22 cellular contexts compared by ENCODE assay signal in genomic region chr3:43869491-43869890, GRCh38.
DNase-seq lines count a peak whose midpoint lies in the region; ATAC-seq and TF ChIP-seq lines count a peak whose summit lies in the region.
"Had no signal": no experiment of that assay in that cellular context is flagged by ENCODE, and none has a peak within 500 bp of the region (broad histone marks: within the 10 kb centered on the region; RNA-seq: fewer than 3 reads in every experiment).

No MANE protein-coding gene starts in this region.

- H3K27ac ChIP-seq in mammary epithelial cell (ENCODE audit: insufficient read depth, low read depth, low read length) (peak overlapping the region; percentile 66), tibial artery (peak overlapping the region; percentile 54 to 61), gastrocnemius medialis (no peak overlapping the region), substantia nigra (ENCODE audit: low read depth, low read length, poor library complexity, severe bottlenecking) (no peak overlapping the region)
- H3K27ac ChIP-seq: esophagus squamous epithelium, neural progenitor cell, psoas muscle, skin epidermis, upper lobe of right lung, VCaP had no signal

- CTCF ChIA-PET in mammary epithelial cell (lab: Charles Lee; ENCODE audit: low non-redundant PET): no interaction called here

- H3K4me2 ChIP-seq in mammary epithelial cell (ENCODE audit: insufficient read depth, low read depth, low read length): peak overlapping the region; percentile 66
- H3K4me2 ChIP-seq: neural progenitor cell had no signal

- no peak overlapping the region for H3K9ac ChIP-seq in mammary epithelial cell (ENCODE audit: insufficient read depth, low read length)
- H3K9ac ChIP-seq: neural progenitor cell had no signal

- H3K4me3 ChIP-seq in mammary epithelial cell (replicated peaks in 1 of 3; ENCODE audit: insufficient read depth in 1 of 3, low read depth in 2 of 3, low read length in 3 of 3): no peak overlapping the region
- no peak overlapping the region for H3K4me3 ChIP-seq in tibial artery
- H3K4me3 ChIP-seq in gastrocnemius medialis: no peak overlapping the region
- H3K4me3 ChIP-seq: esophagus squamous epithelium, neural progenitor cell, psoas muscle, skin epidermis, upper lobe of right lung had no signal

- ATAC-seq in gastrocnemius medialis: no peak
- ATAC-seq: left lobe of liver; psoas muscle; stimulated activated naive CD8-positive, alpha-beta T cell treated with anti-CD3 and anti-CD28 coated beads, Interleukin-15, Interleukin-2, amounts not matched to agents 100 U/mL and 50 U/mL, for 24 hours; upper lobe of right lung had no signal

- no TSS peak for BruUV-seq in mammary epithelial cell (replicated peaks; lab: Mats Ljungman, UMichigan)

- in situ Hi-C loops in mammary epithelial cell (cut with MboI; ENCODE audit: low sequenced_read_pairs in 2 of 2) (no loop called here), gastrocnemius medialis (cut with MboI; ENCODE audit: low sequenced_read_pairs in 4 of 4) (no loop called here)

- no peaks in the 10 kb centered on the region for H3K79me2 ChIP-seq in mammary epithelial cell (ENCODE audit: insufficient read depth, low read length)

- dilution Hi-C loops in mammary epithelial cell (cut with HindIII; ENCODE audit: low sequenced_read_pairs): no loop called here

- H3K27me3 ChIP-seq in mammary epithelial cell (ENCODE audit: insufficient read depth, low read length) (no peaks in the 10 kb centered on the region), tibial artery (no peaks in the 10 kb centered on the region), gastrocnemius medialis (no peaks in the 10 kb centered on the region)
- H3K27me3 ChIP-seq: neural progenitor cell, upper lobe of right lung had no signal

- WGBS in mammary epithelial cell (ENCODE audit: low coverage, missing lambda C conversion rate): 6% methylated on average over 2 of the region's 3 CpGs

- H3K4me1 ChIP-seq in mammary epithelial cell (ENCODE audit: insufficient read depth, low read length) (peaks cover 89% of the 10 kb centered on the region), tibial artery (peaks cover 0 to 61% (median 37%) of the 10 kb centered on the region in 4 donors), gastrocnemius medialis (no peaks in the 10 kb centered on the region)
- H3K4me1 ChIP-seq: psoas muscle had no signal

- intact Hi-C loops in mammary epithelial cell (cut with micrococcal nuclease): no loop called here
- intact Hi-C loops in tibial artery (cut with DNase I; ENCODE audit: low total_unique reads): no loop called here
- intact Hi-C loops in gastrocnemius medialis (cut with DNase I; ENCODE audit: low total_unique reads): no loop called here

- TF ChIP-seq CTCF in mammary epithelial cell (conservative IDR thresholded peaks at IDR 0.05 in 1 of 2, IDR thresholded peaks at IDR 0.05 in 1 of 2; ENCODE audit: extremely low read depth in 1 of 2, insufficient read depth in 1 of 2, low read depth in 1 of 2, low read length in 2 of 2) (no peak), tibial artery (IDR thresholded peaks at IDR 0.05) (no peak), gastrocnemius medialis (IDR thresholded peaks at IDR 0.05 in 4 of 5, conservative IDR thresholded peaks at IDR 0.05 in 1 of 5) (no peak)

- no peaks in the 10 kb centered on the region for H3K36me3 ChIP-seq in mammary epithelial cell (ENCODE audit: insufficient read depth, low read length)
- no peaks in the 10 kb centered on the region for H3K36me3 ChIP-seq in tibial artery
- H3K36me3 ChIP-seq in gastrocnemius medialis: no peaks in the 10 kb centered on the region
- H3K36me3 ChIP-seq: esophagus squamous epithelium, neural progenitor cell, upper lobe of right lung had no signal

- H4K20me1 ChIP-seq in mammary epithelial cell (ENCODE audit: insufficient read depth, low read length): no peaks in the 10 kb centered on the region

- H3K9me3 ChIP-seq in mammary epithelial cell (replicated peaks; ENCODE audit: insufficient read depth, low read length) (no peaks in the 10 kb centered on the region), tibial artery (no peaks in the 10 kb centered on the region), gastrocnemius medialis (no peaks in the 10 kb centered on the region)
- H3K9me3 ChIP-seq: Caco-2, esophagus squamous epithelium, psoas muscle, upper lobe of right lung had no signal

- DNase-seq in M059J (ENCODE audit: low read depth): peak; percentile 70
- DNase-seq in mammary epithelial cell: no peak
- DNase-seq in islet precursor cell: peak; percentile 32
- no peak for DNase-seq in tibial artery
- no peak for DNase-seq in gastrocnemius medialis
- no peak for DNase-seq in DMS79 (lab: John Stamatoyannopoulos, UW)
- DNase-seq in substantia nigra (lab: John Stamatoyannopoulos, UW): no peak
- no peak for DNase-seq in COLO668 (lab: John Stamatoyannopoulos, UW; ENCODE audit: unreplicated experiment)
- DNase-seq: activated CD4-positive, alpha-beta T cell treated with anti-CD3 and anti-CD28 coated beads, Interleukin-2, amount 50 U/mL, for 1 hour; activated CD8-positive, alpha-beta memory T cell treated with anti-CD3 and anti-CD28 coated beads, Interleukin-2, amount 50 U/mL, for 4 hours; Caco-2; esophagus squamous epithelium; NCI-H748 treated with DMSO at 0.1 percent for 48 hours; psoas muscle; SIG-M5; stimulated activated naive CD8-positive, alpha-beta T cell treated with anti-CD3 and anti-CD28 coated beads, Interleukin-15, Interleukin-2, amounts not matched to agents 100 U/mL and 50 U/mL, for 24 hours; T-helper 2 cell; upper lobe of right lung had no signal

- peak overlapping the region; percentile 16 for H2AFZ ChIP-seq in mammary epithelial cell (ENCODE audit: low read depth, low read length)
- H2AFZ ChIP-seq: neural progenitor cell had no signal

- no peak for TF ChIP-seq POLR2A in gastrocnemius medialis (IDR thresholded peaks at IDR 0.05)

Comparison
In these comparisons a context has a peak if more than half of its experiments do, and no peak if none do; other contexts are left out.
1. DNase-seq: peak in M059J (single experiment) and islet precursor cell (single experiment); none in mammary epithelial cell (single experiment), tibial artery (0 of 2), gastrocnemius medialis (0 of 2), DMS79 (single experiment), substantia nigra (0 of 49) and COLO668 (single experiment).
2. H3K27ac ChIP-seq: peak in mammary epithelial cell (single experiment) and tibial artery (2 of 2); none in gastrocnemius medialis (0 of 4) and substantia nigra (single experiment).